In the genomic region with DNA sequence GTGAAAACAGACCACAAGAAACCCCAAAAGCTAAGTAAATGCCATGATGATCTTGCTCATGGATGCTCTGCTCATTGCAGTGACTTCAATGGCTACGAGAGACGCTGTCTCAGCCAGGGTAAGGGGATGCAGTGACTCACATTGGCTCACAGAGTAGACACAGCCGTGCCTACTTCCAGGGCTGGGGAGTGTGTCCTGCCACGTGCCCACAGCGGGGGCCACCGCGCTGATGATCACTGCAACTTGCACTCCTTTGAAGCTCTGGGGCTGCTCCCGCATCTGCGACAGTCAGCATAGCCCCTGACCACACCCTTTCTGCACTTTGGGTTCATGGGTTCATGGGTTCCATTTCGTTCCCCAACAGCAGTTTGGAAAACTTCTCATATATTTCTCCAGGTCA, we compare ENCODE assay signal across 18 cellular contexts.
DNase-seq lines count a peak whose midpoint lies in the region; FAIRE-seq and TF ChIP-seq lines count a peak whose summit lies in the region.
"Had no signal": no experiment of that assay in that cellular context is flagged by ENCODE, and none has a peak within 500 bp of the region (broad histone marks: within the 10 kb centered on the region; RNA-seq: fewer than 3 reads in every experiment).

No MANE protein-coding gene starts in this region.

- in situ Hi-C loops in GM23248 (cut with MboI): no loop called here

- H3K27me3 ChIP-seq in SJCRH30 (no peaks in the 10 kb centered on the region), endodermal cell (ENCODE audit: control insufficient read depth, insufficient read depth, low read length, poor library complexity, severe bottlenecking) (no peaks in the 10 kb centered on the region), GM23248 (replicated peaks; ENCODE audit: insufficient read depth) (peaks cover 4% of the 10 kb centered on the region; the same call in 1 of the 2 replicates)
- H3K27me3 ChIP-seq: BE2C had no signal

- H3F3A ChIP-seq in GM23248 (ENCODE audit: insufficient read depth): no peaks in the 10 kb centered on the region

- H3K9me3 Mint-ChIP-seq in endodermal cell: no peaks in the 10 kb centered on the region
- H3K9me3 Mint-ChIP-seq: CD4-positive, alpha-beta T cell had no signal

- H3K27me3 Mint-ChIP-seq in endodermal cell (ENCODE audit: insufficient read depth): peaks cover 40% of the 10 kb centered on the region

- intact Hi-C loops in posterior vena cava (cut with DNase I): no loop called here

- peaks cover 49% of the 10 kb centered on the region for H3K4me1 ChIP-seq in SJCRH30
- H3K4me1 ChIP-seq in endodermal cell (ENCODE audit: control insufficient read depth, insufficient read depth, low read length): peaks cover 5% of the 10 kb centered on the region
- no peaks in the 10 kb centered on the region for H3K4me1 ChIP-seq in GM23248 (ENCODE audit: insufficient read depth)

- H3K9me2 ChIP-seq in GM23248 (ENCODE audit: insufficient read depth): no peaks in the 10 kb centered on the region

- no peaks in the 10 kb centered on the region for H3K36me3 Mint-ChIP-seq in endodermal cell (ENCODE audit: low read depth)

- no peaks in the 10 kb centered on the region for H3K9me3 ChIP-seq in SJCRH30 (replicated peaks)
- H3K9me3 ChIP-seq in endodermal cell (ENCODE audit: control insufficient read depth, low read length): no peaks in the 10 kb centered on the region
- H3K9me3 ChIP-seq in GM23248 (ENCODE audit: low read depth): no peaks in the 10 kb centered on the region
- H3K9me3 ChIP-seq: BE2C had no signal

- H3K27ac ChIP-seq in SJCRH30 (peak overlapping the region; percentile 86), endodermal cell (ENCODE audit: low read depth, low read length) (no peak overlapping the region), GM23248 (no peak overlapping the region)
- H3K27ac ChIP-seq: C4-2B had no signal

- H3K4me1 Mint-ChIP-seq in endodermal cell: peaks cover 31% of the 10 kb centered on the region

- no peak overlapping the region for H3K4me3 ChIP-seq in SJCRH30
- no peak overlapping the region for H3K4me3 ChIP-seq in endodermal cell (ENCODE audit: low read length)
- H3K4me3 ChIP-seq in GM23248: no peak overlapping the region
- H3K4me3 ChIP-seq: K562 had no signal

- H3K79me2 ChIP-seq in GM23248 (ENCODE audit: insufficient read depth): no peaks in the 10 kb centered on the region

- peak; percentile 37 for FAIRE-seq in urothelium cell line (lab: Jason Lieb, UNC)
- FAIRE-seq: A204.1, H54, HTR-8/SVneo, K562 had no signal

- H3K4me2 ChIP-seq in GM23248 (ENCODE audit: unreplicated experiment): no peak overlapping the region

- no peak overlapping the region for H3K27ac Mint-ChIP-seq in endodermal cell
- H3K27ac Mint-ChIP-seq: CD4-positive, alpha-beta T cell; HFFc6 had no signal

- H3K9ac ChIP-seq in endodermal cell (ENCODE audit: extremely low read depth, low read length, poor library complexity, severe bottlenecking): no peak overlapping the region
- no peak overlapping the region for H3K9ac ChIP-seq in GM23248

- no peak for TF ChIP-seq CTCF in endodermal cell (conservative IDR thresholded peaks at IDR 0.05)

- H3K36me3 ChIP-seq in SJCRH30: no peaks in the 10 kb centered on the region
- H3K36me3 ChIP-seq in endodermal cell (ENCODE audit: control insufficient read depth, insufficient read depth, low read length): no peaks in the 10 kb centered on the region
- no peaks in the 10 kb centered on the region for H3K36me3 ChIP-seq in GM23248 (ENCODE audit: low read depth)
- H3K36me3 ChIP-seq: BE2C had no signal

- WGBS in endodermal cell (ENCODE audit: insufficient coverage in 1 of 2, insufficient read length in 1 of 2), 2 experiments: 92 to 96% methylated on average over 9 to 10 of the region's 10 CpGs
- 52% methylated on average over 10 of the region's 10 CpGs for WGBS in GM23248 (ENCODE audit: low coverage in 1 of 2, low lambda C conversion rate in 2 of 2, missing lambda C conversion rate in 2 of 2), 2 experiments

- no peak overlapping the region for H3K4me3 Mint-ChIP-seq in endodermal cell
- H3K4me3 Mint-ChIP-seq: CD4-positive, alpha-beta T cell; HFFc6 had no signal

- H2AFZ ChIP-seq in GM23248: no peak overlapping the region

- H4K20me1 ChIP-seq in GM23248 (ENCODE audit: insufficient read depth): no peaks in the 10 kb centered on the region

- DNase-seq in SJCRH30 (no peak), endodermal cell (peak; percentile 28), posterior vena cava (ENCODE audit: low spot score) (peak; percentile 26), urothelium cell line (ENCODE audit: low spot score) (no peak), GM23248 (no peak), DMS114 treated with DMSO at 0.1 percent for 48 hours (lab: John Stamatoyannopoulos, UW; ENCODE audit: unreplicated experiment) (no peak), NCI-H82 (lab: John Stamatoyannopoulos, UW) (no peak)
- DNase-seq: ACHN; BE2C; CD4-positive, alpha-beta T cell; GF-D8; HFFc6; IMR-90 had no signal

Comparison
In these comparisons a context has a peak if more than half of its experiments do, and no peak if none do; other contexts are left out.
1. DNase-seq: peak in endodermal cell (single experiment) and posterior vena cava (single experiment); none in SJCRH30 (0 of 2), urothelium cell line (single experiment), GM23248 (single experiment), DMS114 treated with DMSO at 0.1 percent for 48 hours (single experiment) and NCI-H82 (single experiment).